1 cellular context compared by ENCODE assay signal in the genomic region with DNA sequence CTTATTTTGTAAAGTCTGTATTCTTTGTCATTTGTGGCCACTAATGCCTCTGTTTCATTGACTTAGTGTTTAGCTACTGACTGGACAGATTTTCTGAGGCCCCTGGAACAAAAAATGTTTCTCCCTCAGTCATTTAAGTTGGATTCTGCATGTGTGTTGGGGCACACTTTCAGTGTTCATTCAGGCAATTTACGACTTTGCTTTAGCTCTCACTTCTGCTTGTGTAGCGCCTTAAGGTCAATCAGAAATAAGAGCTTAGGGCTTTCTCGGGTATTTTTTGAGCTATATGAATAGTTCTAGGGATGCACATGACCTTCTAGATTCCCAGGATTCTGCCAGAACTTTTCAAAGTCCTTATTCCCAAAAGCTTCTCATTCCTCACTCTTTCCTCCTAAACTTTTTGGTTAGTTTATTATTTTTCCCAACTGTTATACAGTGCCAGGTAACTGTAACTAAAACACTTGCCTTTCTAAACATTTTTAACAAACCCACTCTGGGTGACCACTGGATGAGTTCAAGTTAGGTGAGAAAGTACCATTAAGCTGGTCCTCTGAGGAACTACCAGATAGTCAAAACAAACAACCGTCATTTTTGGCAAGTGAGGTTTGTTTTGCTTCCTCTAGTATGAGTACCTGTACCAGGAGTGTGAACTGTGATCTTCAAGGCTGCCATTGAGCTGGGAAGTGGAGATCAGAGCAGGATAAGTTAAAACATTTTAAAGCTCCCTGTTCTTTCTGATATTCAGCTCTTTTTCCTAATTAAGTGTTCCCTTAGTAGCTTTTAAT.
TF ChIP-seq lines count a peak whose summit lies in the region.

No MANE protein-coding gene starts in this region.

TF ChIP-seq in GM23338, 12 proteins besides CTCF, POLR2A, EP300 and RAD21:
- TF ChIP-seq, protein P1, sequence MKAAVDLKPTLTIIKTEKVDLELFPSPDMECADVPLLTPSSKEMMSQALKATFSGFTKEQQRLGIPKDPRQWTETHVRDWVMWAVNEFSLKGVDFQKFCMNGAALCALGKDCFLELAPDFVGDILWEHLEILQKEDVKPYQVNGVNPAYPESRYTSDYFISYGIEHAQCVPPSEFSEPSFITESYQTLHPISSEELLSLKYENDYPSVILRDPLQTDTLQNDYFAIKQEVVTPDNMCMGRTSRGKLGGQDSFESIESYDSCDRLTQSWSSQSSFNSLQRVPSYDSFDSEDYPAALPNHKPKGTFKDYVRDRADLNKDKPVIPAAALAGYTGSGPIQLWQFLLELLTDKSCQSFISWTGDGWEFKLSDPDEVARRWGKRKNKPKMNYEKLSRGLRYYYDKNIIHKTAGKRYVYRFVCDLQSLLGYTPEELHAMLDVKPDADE (IDR thresholded peaks at IDR 0.05) = no peak
- TF ChIP-seq ZNF331 (CRISPR knock-in tag; IDR thresholded peaks at IDR 0.05; ENCODE audit: low read depth) (no peak), JUNB (IDR thresholded peaks at IDR 0.05; ENCODE audit: unreplicated experiment) (no peak), CREB1 (CRISPR knock-in tag; IDR thresholded peaks at IDR 0.05; ENCODE audit: low read depth) (no peak), POLR2AphosphoS5 (IDR thresholded peaks at IDR 0.05; ENCODE audit: low read depth) (no peak), EZH2phosphoT487 (IDR thresholded peaks at IDR 0.05; ENCODE audit: unreplicated experiment) (no peak), ZNF114 (CRISPR knock-in tag; IDR thresholded peaks at IDR 0.05) (no peak), NANOG (IDR thresholded peaks at IDR 0.05; ENCODE audit: borderline replicate concordance) (no peak)
